Comparison of ENCODE assay signal across 6 cellular contexts in the genomic region with DNA sequence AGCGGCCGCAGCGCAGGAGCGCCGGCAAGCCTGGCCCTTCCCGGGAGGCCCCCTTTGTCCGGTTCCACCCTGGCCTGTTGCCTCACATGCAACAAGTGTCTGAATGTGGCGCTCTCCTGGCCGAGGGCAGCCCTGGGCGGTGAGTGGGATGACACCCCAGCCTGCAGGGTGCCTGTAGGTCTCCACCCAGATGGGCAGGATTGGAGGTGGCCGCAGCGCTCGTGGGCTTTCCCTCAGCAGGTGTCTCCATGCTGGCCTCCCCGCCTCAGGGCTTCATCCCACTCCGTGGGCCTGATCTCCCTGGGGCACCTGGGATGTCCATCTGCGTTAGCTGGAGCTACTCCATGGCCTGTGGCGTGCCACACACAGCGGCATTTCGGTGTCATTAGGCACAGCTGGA. TPM values are rescaled to one million over a fixed set of nuclear protein-coding genes. Genes with fewer than 3 reads are reported as not detected.
A peak's percentile ranks its signal among the peaks of the same experiment; 100 is the strongest.
DNase-seq lines count a peak whose midpoint lies in the region; ATAC-seq and TF ChIP-seq lines count a peak whose summit lies in the region.

No MANE protein-coding gene starts in this region.

- TF ChIP-seq CTCF in astrocyte of the cerebellum (IDR thresholded peaks at IDR 0.05; ENCODE audit: low read depth, low read length, missing control alignments): no peak

- DNase-seq in astrocyte of the cerebellum (ENCODE audit: low read depth): no peak
- peak in 1 of 10 donors; percentile 62 for DNase-seq in naive thymus-derived CD8-positive, alpha-beta T cell
- no peak for DNase-seq in EL
- DNase-seq in mucosa of gallbladder (ENCODE audit: low spot score): no peak

- POLR2A ChIA-PET in naive thymus-derived CD8-positive, alpha-beta T cell (lab: Charles Lee): interaction anchor here (6.1 to 9.7 kb wide), 2 partner anchors 11 to 14 kb away, joined by 43 to 246 read pairs; partner anchors contain the start of gene MMP23B

- peak overlapping the region in 7 of 10 donors; percentile 54 to 93 (median 89) for H3K27ac Mint-ChIP-seq in naive thymus-derived CD8-positive, alpha-beta T cell

- no peaks in the 10 kb centered on the region for H3K27me3 Mint-ChIP-seq in naive thymus-derived CD8-positive, alpha-beta T cell

- no peak for ATAC-seq in naive thymus-derived CD8-positive, alpha-beta T cell
- no peak for ATAC-seq in HG02938 (IDR thresholded peaks at IDR 0.05; ENCODE audit: unreplicated experiment)

- H3K36me3 Mint-ChIP-seq in naive thymus-derived CD8-positive, alpha-beta T cell: no peaks in the 10 kb centered on the region

- H3K4me3 ChIP-seq in GM08714 (ENCODE audit: low read length): peak overlapping the region; percentile 78; the same call in 1 of the 2 replicates
- H3K4me3 ChIP-seq in astrocyte of the cerebellum (ENCODE audit: low read depth, low read length): peak overlapping the region; percentile 87

- H3K4me3 Mint-ChIP-seq in naive thymus-derived CD8-positive, alpha-beta T cell: peak overlapping the region; percentile 62 to 90 (median 77)

- in situ Hi-C loops in astrocyte of the cerebellum (cut with HindIII; ENCODE audit: low sequenced_read_pairs): no loop called here

- no peaks in the 10 kb centered on the region for H3K9me3 Mint-ChIP-seq in naive thymus-derived CD8-positive, alpha-beta T cell

- peaks cover 8 to 32% (median 31%) of the 10 kb centered on the region in 4 donors for H3K4me1 Mint-ChIP-seq in naive thymus-derived CD8-positive, alpha-beta T cell

RNA-seq across cellular contexts. Expression of gene MIB2, which starts 1.5 kb away (rescaled TPM):
- total RNA-seq in naive thymus-derived CD8-positive, alpha-beta T cell: 100 to 1,000 TPM; 109 to 122 TPM
- polyA plus RNA-seq in naive thymus-derived CD8-positive, alpha-beta T cell: 10 to 100 TPM; 23.6 to 31.1 (median 27.2) TPM
- 135 TPM for total RNA-seq in mucosa of gallbladder

RNA-seq across cellular contexts. Expression of gene MMP23B, which starts 15.1 kb away (rescaled TPM):
- total RNA-seq in naive thymus-derived CD8-positive, alpha-beta T cell: 1 to 10 TPM; 3.6 to 6.1 TPM
- polyA plus RNA-seq in naive thymus-derived CD8-positive, alpha-beta T cell: 1 to 10 TPM in 2 of 3 donors, not detected in 1; 1.1 to 2.4 TPM
- total RNA-seq in mucosa of gallbladder: 56.0 TPM

RNA-seq across cellular contexts. Expression of gene FNDC10, which starts 16.9 kb away (rescaled TPM):
- 1 to 10 TPM; 3.7 to 3.8 TPM for total RNA-seq in naive thymus-derived CD8-positive, alpha-beta T cell
- polyA plus RNA-seq in naive thymus-derived CD8-positive, alpha-beta T cell: 1 to 10 TPM in 1 of 3 donors, under 1 TPM in 2; 0.75 to 2.4 (median 0.89) TPM
- total RNA-seq in mucosa of gallbladder: 4.6 TPM

RNA-seq across cellular contexts. Expression of gene CDK11B, which starts 42.0 kb away (rescaled TPM):
- 10 to 100 TPM; 43.6 to 44.3 TPM for total RNA-seq in naive thymus-derived CD8-positive, alpha-beta T cell
- polyA plus RNA-seq in naive thymus-derived CD8-positive, alpha-beta T cell: 10 to 100 TPM; 11.8 to 19.7 (median 12.7) TPM
- 24.2 TPM for total RNA-seq in mucosa of gallbladder

RNA-seq across cellular contexts. Expression of gene SSU72, which starts 42.2 kb away (rescaled TPM):
- 100 to 1,000 TPM; 158 to 162 TPM for total RNA-seq in naive thymus-derived CD8-positive, alpha-beta T cell
- polyA plus RNA-seq in naive thymus-derived CD8-positive, alpha-beta T cell: 100 to 1,000 TPM; 219 to 290 (median 248) TPM
- total RNA-seq in mucosa of gallbladder: 117 TPM
